In the genomic region with DNA sequence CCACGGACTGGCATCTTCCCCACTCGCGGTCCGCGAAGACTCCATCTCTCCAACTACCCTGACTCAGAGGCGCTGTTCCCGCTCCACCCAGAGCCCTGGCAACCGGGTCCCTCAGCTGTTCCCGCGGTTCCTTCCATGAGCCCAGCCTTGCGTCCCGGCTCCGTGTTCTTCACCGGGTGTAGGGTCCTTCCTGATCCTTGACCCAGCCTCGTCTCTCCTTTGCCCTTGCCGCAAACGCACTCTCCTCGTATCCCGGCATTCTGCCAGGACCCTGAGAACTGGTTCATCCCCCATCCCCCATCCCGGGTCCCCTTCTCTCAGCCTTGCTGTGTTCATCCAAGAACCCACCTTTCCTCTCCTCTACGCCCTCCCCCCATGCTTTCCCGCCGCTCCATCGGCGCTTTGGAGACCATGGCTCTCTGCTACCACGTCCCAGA, we compare ENCODE assay signal across 8 cellular contexts. TPM values are rescaled to one million over a fixed set of nuclear protein-coding genes. Genes with fewer than 3 reads are reported as not detected.
A peak's percentile ranks its signal among the peaks of the same experiment; 100 is the strongest.
DNase-seq lines count a peak whose midpoint lies in the region; ATAC-seq and TF ChIP-seq lines count a peak whose summit lies in the region.

No MANE protein-coding gene starts in this region.

- no peaks in the 10 kb centered on the region for H3K9me3 ChIP-seq in cardiac muscle cell (ENCODE audit: low read depth)
- H3K9me3 ChIP-seq in WERI-Rb-1 (ENCODE audit: severe bottlenecking): no peaks in the 10 kb centered on the region
- no peaks in the 10 kb centered on the region for H3K9me3 ChIP-seq in left ventricle myocardium inferior (replicated peaks)
- no peaks in the 10 kb centered on the region; the same call in 1 of the 2 replicates for H3K9me3 ChIP-seq in BE2C

- H3K27me3 Mint-ChIP-seq in type B pancreatic cell: peaks cover 100% of the 10 kb centered on the region

- H3K36me3 Mint-ChIP-seq in type B pancreatic cell: peaks cover 3% of the 10 kb centered on the region

- peaks cover 84% of the 10 kb centered on the region for H3K27me3 ChIP-seq in cardiac muscle cell
- peaks cover 9% of the 10 kb centered on the region for H3K27me3 ChIP-seq in WERI-Rb-1 (ENCODE audit: insufficient read depth, low read depth, severe bottlenecking)
- H3K27me3 ChIP-seq in left ventricle myocardium inferior (ENCODE audit: low read depth): peaks cover 88% of the 10 kb centered on the region
- peaks cover 80% of the 10 kb centered on the region for H3K27me3 ChIP-seq in BE2C

- intact Hi-C loops in Right ventricle myocardium superior (cut with DNase I) (no loop called here), left ventricle myocardium inferior (cut with micrococcal nuclease) (no loop called here)

- H3K9me3 Mint-ChIP-seq in type B pancreatic cell: no peaks in the 10 kb centered on the region

- H3K27ac ChIP-seq in cardiac muscle cell (no peak overlapping the region), WERI-Rb-1 (no peak overlapping the region), left ventricle myocardium inferior (replicated peaks) (no peak overlapping the region)

- H3K36me3 ChIP-seq in cardiac muscle cell (no peaks in the 10 kb centered on the region), WERI-Rb-1 (peaks cover 21% of the 10 kb centered on the region), left ventricle myocardium inferior (peaks cover 4% of the 10 kb centered on the region), BE2C (no peaks in the 10 kb centered on the region)

- TF ChIP-seq CTCF in cardiac muscle cell (IDR thresholded peaks at IDR 0.05; ENCODE audit: low read depth, low read length) (no peak), WERI-Rb-1 (IDR thresholded peaks at IDR 0.05; ENCODE audit: low read depth, low read length) (no peak), left ventricle myocardium inferior (IDR thresholded peaks at IDR 0.05; ENCODE audit: borderline replicate concordance) (no peak), type B pancreatic cell (conservative IDR thresholded peaks at IDR 0.05) (no peak), BE2C (IDR thresholded peaks at IDR 0.05; ENCODE audit: low read depth, low read length) (no peak)

- no peak overlapping the region for H3K27ac Mint-ChIP-seq in type B pancreatic cell

- H3K4me1 Mint-ChIP-seq in type B pancreatic cell (ENCODE audit: unreplicated experiment): peaks cover 21% of the 10 kb centered on the region

- ATAC-seq in Right ventricle myocardium superior (ENCODE audit: poor library complexity) (no peak), HG02759 (IDR thresholded peaks at IDR 0.05; ENCODE audit: unreplicated experiment) (no peak)

- no peaks in the 10 kb centered on the region for H3K4me1 ChIP-seq in cardiac muscle cell (ENCODE audit: low read depth)
- peaks cover 84% of the 10 kb centered on the region for H3K4me1 ChIP-seq in left ventricle myocardium inferior
- H3K4me1 ChIP-seq in BE2C: no peaks in the 10 kb centered on the region; the same call in 1 of the 2 replicates

- peak overlapping the region; percentile 50 for H3K4me3 ChIP-seq in cardiac muscle cell
- H3K4me3 ChIP-seq in WERI-Rb-1 (ENCODE audit: low read depth, low read length): peak overlapping the region; percentile 63
- peak overlapping the region; percentile 67 for H3K4me3 ChIP-seq in left ventricle myocardium inferior
- no peak overlapping the region for H3K4me3 ChIP-seq in BE2C (ENCODE audit: low read depth, low read length)

- DNase-seq in cardiac muscle cell (ENCODE audit: low read depth in 1 of 2, low spot score in 1 of 2) (peak in 1 of 2 donors; percentile 32), Right ventricle myocardium superior (no peak), WERI-Rb-1 (no peak), left ventricle myocardium inferior (no peak), type B pancreatic cell (ENCODE audit: extremely low spot score, unreplicated experiment) (no peak), BE2C (no peak), HT-29 (ENCODE audit: low spot score) (no peak)

- peak overlapping the region; percentile 87 for H3K4me3 Mint-ChIP-seq in type B pancreatic cell

RNA-seq across cellular contexts. Expression of a gene that starts 0.7 kb away (rescaled TPM):
- total RNA-seq in cardiac muscle cell (22.9 and 53.0 TPM in 2 replicates), Right ventricle myocardium superior (0.11 TPM), left ventricle myocardium inferior (0.49 TPM), type B pancreatic cell (ENCODE audit: low replicate concordance) (2.3 and 3.8 TPM in 2 replicates)
- polyA plus RNA-seq in cardiac muscle cell: 21.0 and 31.9 TPM in 2 replicates
- 0.99 TPM for polyA plus RNA-seq in BE2C (2012; ENCODE audit: insufficient read depth, insufficient read length, low read depth)
- total RNA-seq in HT-29 (2014; rRNA removed; shearing (Covaris generic)): 0.34 and 0.56 TPM in 2 replicates

RNA-seq across cellular contexts. Expression of a gene that starts 3.7 kb away (rescaled TPM):
- total RNA-seq in cardiac muscle cell: 21.8 and 23.4 TPM in 2 replicates
- 19.0 and 24.0 TPM in 2 replicates for polyA plus RNA-seq in cardiac muscle cell
- total RNA-seq in Right ventricle myocardium superior: 0.46 TPM
- 0.36 TPM for total RNA-seq in left ventricle myocardium inferior
- total RNA-seq in type B pancreatic cell (ENCODE audit: low replicate concordance): 2.8 and 5.3 TPM in 2 replicates
- polyA plus RNA-seq in BE2C (2012; ENCODE audit: insufficient read depth, insufficient read length, low read depth): 1.2 TPM
- 0.69 TPM in 1 of 2 replicates, not detected in the other for total RNA-seq in HT-29 (2014; rRNA removed; shearing (Covaris generic))

RNA-seq across cellular contexts. Expression of a gene that starts 19.2 kb away (rescaled TPM):
- 4.1 and 9.3 TPM in 2 replicates for total RNA-seq in cardiac muscle cell
- polyA plus RNA-seq in cardiac muscle cell: 6.2 and 12.2 TPM in 2 replicates
- total RNA-seq in Right ventricle myocardium superior: 0.91 TPM
- total RNA-seq in left ventricle myocardium inferior: 0.74 TPM
- 5.5 and 17.0 TPM in 2 replicates for total RNA-seq in type B pancreatic cell (ENCODE audit: low replicate concordance)
- 8.0 TPM for polyA plus RNA-seq in BE2C (2012; ENCODE audit: insufficient read depth, insufficient read length, low read depth)
- total RNA-seq in HT-29 (2014; rRNA removed; shearing (Covaris generic)): 0.16 and 0.51 TPM in 2 replicates

RNA-seq across cellular contexts. Expression of a gene that starts 19.5 kb away (rescaled TPM):
- total RNA-seq in cardiac muscle cell (0.18 and 0.57 TPM in 2 replicates), Right ventricle myocardium superior (6.4 TPM), left ventricle myocardium inferior (7.1 TPM), type B pancreatic cell (ENCODE audit: low replicate concordance) (3.3 and 3.6 TPM in 2 replicates)
- 0.50 and 0.77 TPM in 2 replicates for polyA plus RNA-seq in cardiac muscle cell
- 0.54 TPM for polyA plus RNA-seq in BE2C (2012; ENCODE audit: insufficient read depth, insufficient read length, low read depth)
- total RNA-seq in HT-29 (2014; rRNA removed; shearing (Covaris generic)): 4.6 and 4.8 TPM in 2 replicates

RNA-seq across cellular contexts. Expression of a gene that starts 25.4 kb away (rescaled TPM):
- total RNA-seq in cardiac muscle cell (28.9 and 42.9 TPM in 2 replicates), Right ventricle myocardium superior (19.8 TPM), left ventricle myocardium inferior (17.4 TPM), type B pancreatic cell (ENCODE audit: low replicate concordance) (18.8 and 23.3 TPM in 2 replicates)
- 40.9 and 70.9 TPM in 2 replicates for polyA plus RNA-seq in cardiac muscle cell
- polyA plus RNA-seq in BE2C (2012; ENCODE audit: insufficient read depth, insufficient read length, low read depth): 105 TPM
- total RNA-seq in HT-29 (2014; rRNA removed; shearing (Covaris generic)): 50.2 and 50.9 TPM in 2 replicates
